In genomic region chr16:59601452-59601851, GRCh38 we compare ENCODE assay signal across 22 cellular contexts.
"Had no signal": no experiment of that assay in that cellular context is flagged by ENCODE, and none has a peak within 500 bp of the region (broad histone marks: within the 10 kb centered on the region; RNA-seq: fewer than 3 reads in every experiment).

No MANE protein-coding gene starts in this region.

- H3K27me3 ChIP-seq: adrenal gland, gastrocnemius medialis had no signal

- H3K4me3 ChIP-seq: adrenal gland, gastrocnemius medialis, lower lobe of right lung, thoracic aorta had no signal

- H3K9me3 Mint-ChIP-seq: activated T-helper 2 cell treated with anti-CD3 and anti-CD28 coated beads, Interferon-gamma antibody, Interleukin-2, Interleukin-4, amounts not matched to agents 10 μg/mL and 5 μg/mL and 100 μg/mL, durations not matched to agents 14 hours and 24 hours and 36 hours; type B pancreatic cell; WTC11 had no signal

- H3K36me3 Mint-ChIP-seq: activated naive CD8-positive, alpha-beta T cell; naive thymus-derived CD8-positive, alpha-beta T cell; stimulated activated naive B cell treated with anti-CD40 and anti-IgM and Interleukin-4, amounts not matched to agents 10 μg/mL and 1 μg/mL and 100 μg/mL, for 72 hours; type B pancreatic cell; WTC11 had no signal

- ATAC-seq: activated CD4-positive, alpha-beta T cell treated with anti-CD3 and anti-CD28 coated beads for 36 hours; activated T-cell treated with anti-CD3 and anti-CD28 coated beads, Interleukin-2, amount 50 U/mL, for 4 hours; gastrocnemius medialis; left lobe of liver; lower lobe of right lung; naive thymus-derived CD8-positive, alpha-beta T cell; stimulated activated naive B cell treated with anti-CD40 and anti-IgM and Interleukin-4, amounts not matched to agents 10 μg/mL and 1 μg/mL and 100 μg/mL, for 72 hours; WTC11 had no signal

- H3K27ac Mint-ChIP-seq: activated CD4-positive, alpha-beta T cell treated with anti-CD3 and anti-CD28 coated beads for 36 hours; activated naive CD8-positive, alpha-beta T cell; activated T-helper 2 cell treated with anti-CD3 and anti-CD28 coated beads, Interferon-gamma antibody, Interleukin-2, Interleukin-4, amounts not matched to agents 10 μg/mL and 5 μg/mL and 100 μg/mL, durations not matched to agents 14 hours and 24 hours and 36 hours; naive thymus-derived CD8-positive, alpha-beta T cell; stimulated activated naive B cell treated with anti-CD40 and anti-IgM and Interleukin-4, amounts not matched to agents 10 μg/mL and 1 μg/mL and 100 μg/mL, for 72 hours; type B pancreatic cell; WTC11 had no signal

- H3K9me3 ChIP-seq: adrenal gland, gastrocnemius medialis, lower lobe of right lung, thoracic aorta had no signal

- H3K4me3 Mint-ChIP-seq: activated CD4-positive, alpha-beta T cell treated with anti-CD3 and anti-CD28 coated beads for 36 hours; activated naive CD8-positive, alpha-beta T cell; activated T-cell treated with anti-CD3 and anti-CD28 coated beads, Interleukin-2, amount 50 U/mL, for 4 hours; central memory CD8-positive, alpha-beta T cell; naive thymus-derived CD8-positive, alpha-beta T cell; stimulated activated naive B cell treated with anti-CD40 and anti-IgM and Interleukin-4, amounts not matched to agents 10 μg/mL and 1 μg/mL and 100 μg/mL, for 72 hours; type B pancreatic cell; WTC11 had no signal

- H3K4me1 Mint-ChIP-seq: activated CD4-positive, alpha-beta T cell treated with anti-CD3 and anti-CD28 coated beads for 36 hours; central memory CD8-positive, alpha-beta T cell; naive thymus-derived CD8-positive, alpha-beta T cell; stimulated activated naive B cell treated with anti-CD40 and anti-IgM and Interleukin-4, amounts not matched to agents 10 μg/mL and 1 μg/mL and 100 μg/mL, for 72 hours had no signal

- H3K4me1 ChIP-seq: adrenal gland, gastrocnemius medialis, lower lobe of right lung had no signal

- H3K27me3 Mint-ChIP-seq: activated CD4-positive, alpha-beta T cell treated with anti-CD3 and anti-CD28 coated beads for 36 hours; activated naive CD8-positive, alpha-beta T cell; central memory CD8-positive, alpha-beta T cell; naive thymus-derived CD8-positive, alpha-beta T cell; stimulated activated naive B cell treated with anti-CD40 and anti-IgM and Interleukin-4, amounts not matched to agents 10 μg/mL and 1 μg/mL and 100 μg/mL, for 72 hours; type B pancreatic cell had no signal

- H3K36me3 ChIP-seq: adrenal gland, gastrocnemius medialis, lower lobe of right lung, thoracic aorta had no signal

- DNase-seq: activated CD4-positive, alpha-beta T cell treated with anti-CD3 and anti-CD28 coated beads for 36 hours; activated CD4-positive, alpha-beta T cell treated with anti-CD3 and anti-CD28 coated beads, Interleukin-2, amount 50 U/mL, for 4 hours; activated CD8-positive, alpha-beta memory T cell treated with anti-CD3 and anti-CD28 coated beads, Interleukin-2, amount 50 U/mL, for 48 hours; activated naive CD4-positive, alpha-beta T cell; activated T-cell treated with anti-CD3 and anti-CD28 coated beads, Interleukin-2, amount 50 U/mL, for 4 hours; adrenal gland; effector memory CD4-positive, alpha-beta T cell; gastrocnemius medialis; lower lobe of right lung; naive thymus-derived CD8-positive, alpha-beta T cell; retina; stimulated activated CD4-positive, alpha-beta T cell treated with anti-CD3 and anti-CD28 coated beads, Interleukin-2, amount 100 ng/mL, for 48 hours; stimulated activated CD8-positive, alpha-beta memory T cell treated with anti-CD3 and anti-CD28 coated beads, Interleukin-4, amount 100 ng/mL, for 48 hours; stimulated activated naive B cell treated with anti-CD40 and anti-IgM and Interleukin-4, amounts not matched to agents 10 μg/mL and 1 μg/mL and 100 μg/mL, for 72 hours; T-helper 9 cell had no signal

- H3K27ac ChIP-seq: adrenal gland, gastrocnemius medialis, lower lobe of right lung, thoracic aorta had no signal
